Comparison of ENCODE assay signal across 9 cellular contexts in genomic region chr3:72722930-72723726, GRCh38.
DNase-seq lines count a peak whose midpoint lies in the region; ATAC-seq and TF ChIP-seq lines count a peak whose summit lies in the region.
"Had no signal": no experiment of that assay in that cellular context is flagged by ENCODE, and none has a peak within 500 bp of the region (broad histone marks: within the 10 kb centered on the region; RNA-seq: fewer than 3 reads in every experiment).

No MANE protein-coding gene starts in this region.

- no peaks in the 10 kb centered on the region for H3K9me3 ChIP-seq in SJCRH30 (replicated peaks)
- no peaks in the 10 kb centered on the region for H3K9me3 ChIP-seq in upper lobe of right lung

- H3K4me3 Mint-ChIP-seq in endothelial cell (ENCODE audit: unreplicated experiment): no peak overlapping the region
- H3K4me3 Mint-ChIP-seq: activated naive CD8-positive, alpha-beta T cell treated with anti-CD3 and anti-CD28 coated beads, Interleukin-2, amount 10 ng/mL, durations not matched to agents 7 days and 5 days had no signal

- H3K27ac ChIP-seq in 22Rv1 (peak overlapping the region; percentile 63), SJCRH30 (peak overlapping the region; percentile 41), upper lobe of right lung (no peak overlapping the region)

- peaks cover 23% of the 10 kb centered on the region for H3K4me1 Mint-ChIP-seq in endothelial cell (ENCODE audit: unreplicated experiment)

- H3K27me3 ChIP-seq in SJCRH30: no peaks in the 10 kb centered on the region
- no peaks in the 10 kb centered on the region for H3K27me3 ChIP-seq in upper lobe of right lung

- H3K4me3 ChIP-seq in SJCRH30 (no peak overlapping the region), upper lobe of right lung (no peak overlapping the region)

- peaks cover 4% of the 10 kb centered on the region for H3K9me3 Mint-ChIP-seq in endothelial cell (ENCODE audit: unreplicated experiment)
- H3K9me3 Mint-ChIP-seq: activated naive CD8-positive, alpha-beta T cell treated with anti-CD3 and anti-CD28 coated beads, Interleukin-2, amount 10 ng/mL, durations not matched to agents 7 days and 5 days had no signal

- intact Hi-C loops in upper lobe of right lung (cut with DNase I): no loop called here

- DNase-seq in SJCRH30 (peak; percentile 7 to 20), glomerular visceral epithelial cell (ENCODE audit: extremely low spot score) (peak; percentile 8), upper lobe of right lung (no peak), left lobe of liver (ENCODE audit: low spot score) (no peak), endothelial cell (ENCODE audit: low spot score) (no peak)
- DNase-seq: activated naive CD8-positive, alpha-beta T cell treated with anti-CD3 and anti-CD28 coated beads, Interleukin-2, amount 10 ng/mL, durations not matched to agents 7 days and 5 days had no signal

- no peak for TF ChIP-seq CTCF in 22Rv1 (IDR thresholded peaks at IDR 0.05)
- no peak for TF ChIP-seq CTCF in upper lobe of right lung (IDR thresholded peaks at IDR 0.05)
- no peak for TF ChIP-seq CTCF in endothelial cell (IDR thresholded peaks at IDR 0.05; ENCODE audit: unreplicated experiment)

- ATAC-seq in GM18511 (IDR thresholded peaks at IDR 0.05; ENCODE audit: unreplicated experiment): peak; percentile 79
- peak; percentile 58 for ATAC-seq in upper lobe of right lung
- no peak for ATAC-seq in left lobe of liver
- ATAC-seq in GM21576 (IDR thresholded peaks at IDR 0.05; ENCODE audit: unreplicated experiment): no peak

- peaks cover 8% of the 10 kb centered on the region for H3K27me3 Mint-ChIP-seq in endothelial cell (ENCODE audit: unreplicated experiment)

- H3K36me3 ChIP-seq in SJCRH30 (no peaks in the 10 kb centered on the region), upper lobe of right lung (no peaks in the 10 kb centered on the region)

- H3K4me1 ChIP-seq in SJCRH30: peaks cover 5% of the 10 kb centered on the region; the same call in 1 of the 2 replicates
- H3K4me1 ChIP-seq in upper lobe of right lung: no peaks in the 10 kb centered on the region

- H3K36me3 Mint-ChIP-seq in endothelial cell (ENCODE audit: low read depth, unreplicated experiment): no peaks in the 10 kb centered on the region

- no peak overlapping the region for H3K27ac Mint-ChIP-seq in endothelial cell (ENCODE audit: unreplicated experiment)
- H3K27ac Mint-ChIP-seq: activated naive CD8-positive, alpha-beta T cell treated with anti-CD3 and anti-CD28 coated beads, Interleukin-2, amount 10 ng/mL, durations not matched to agents 7 days and 5 days had no signal

Comparison
In these comparisons a context has a peak if more than half of its experiments do, and no peak if none do; other contexts are left out.
1. ATAC-seq: peak in GM18511 (single experiment) and upper lobe of right lung (single experiment); none in left lobe of liver (single experiment) and GM21576 (single experiment).
2. DNase-seq: peak in SJCRH30 (2 of 2) and glomerular visceral epithelial cell (single experiment); none in upper lobe of right lung (single experiment), left lobe of liver (single experiment) and endothelial cell (single experiment).